11 cellular contexts compared by ENCODE assay signal in the genomic region with DNA sequence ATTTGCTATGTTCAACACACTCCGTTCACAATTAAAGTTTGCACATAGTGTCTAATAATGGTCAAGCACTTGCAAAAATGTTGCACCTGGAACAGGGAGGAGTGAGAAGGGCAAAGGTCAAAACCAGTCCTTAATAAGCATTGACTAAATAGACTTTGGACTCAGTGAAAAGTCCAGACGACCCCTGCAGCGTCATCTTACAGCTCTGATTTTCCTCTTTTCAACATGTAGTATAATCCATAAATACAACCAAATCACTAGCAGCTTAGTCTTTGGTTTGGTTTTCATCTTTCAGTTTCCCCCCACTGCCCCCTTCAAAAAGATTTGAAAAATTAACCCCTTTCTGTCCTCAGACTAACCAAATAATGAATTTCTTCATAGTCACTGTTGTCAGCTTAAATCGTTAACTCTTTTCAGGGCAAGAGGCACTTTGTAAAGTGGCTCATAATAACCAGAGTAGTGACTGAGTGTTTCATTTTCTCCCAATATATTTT.
DNase-seq lines count a peak whose midpoint lies in the region; ATAC-seq and TF ChIP-seq lines count a peak whose summit lies in the region.
"Had no signal": no experiment of that assay in that cellular context is flagged by ENCODE, and none has a peak within 500 bp of the region (broad histone marks: within the 10 kb centered on the region; RNA-seq: fewer than 3 reads in every experiment).

No MANE protein-coding gene starts in this region.

- no peak overlapping the region for H2BK12ac ChIP-seq in mesenchymal stem cell (ENCODE audit: low read length in 2 of 2)

- H2BK5ac ChIP-seq in mesenchymal stem cell (ENCODE audit: low read depth, low read length, poor library complexity, severe bottlenecking) = no peak overlapping the region

- H2BK120ac ChIP-seq in mesenchymal stem cell (ENCODE audit: low read depth, low read length) = no peak overlapping the region

- H3K27me3 ChIP-seq in Caco-2 (replicated peaks; ENCODE audit: control insufficient read depth, insufficient read depth, low read length) (no peaks in the 10 kb centered on the region), mesenchymal stem cell (ENCODE audit: control insufficient read depth in 1 of 2, insufficient read depth in 1 of 2, low read length in 2 of 2) (no peaks in the 10 kb centered on the region), vagina (no peaks in the 10 kb centered on the region)
- H3K27me3 ChIP-seq: breast epithelium, gastroesophageal sphincter had no signal

- no peak overlapping the region for H3K27ac Mint-ChIP-seq in Caco-2 (ENCODE audit: unreplicated experiment)

- no peaks in the 10 kb centered on the region for H3K36me3 Mint-ChIP-seq in Caco-2 (ENCODE audit: insufficient read depth, unreplicated experiment)

- H2AK5ac ChIP-seq in mesenchymal stem cell (ENCODE audit: low read length, severe bottlenecking) = no peak overlapping the region

- H4K8ac ChIP-seq in mesenchymal stem cell (ENCODE audit: low read length) = no peak overlapping the region

- no peaks in the 10 kb centered on the region for H3K79me1 ChIP-seq in mesenchymal stem cell (replicated peaks; ENCODE audit: low read length, poor library complexity, severe bottlenecking)

- ATAC-seq in GM19023 (IDR thresholded peaks at IDR 0.05; ENCODE audit: unreplicated experiment) (peak; percentile 46), left lobe of liver (no peak)
- ATAC-seq: gastroesophageal sphincter had no signal

- no peak overlapping the region for H4K91ac ChIP-seq in mesenchymal stem cell (ENCODE audit: low read length)

- BruUV-seq in Caco-2 (replicated peaks; lab: Mats Ljungman, UMichigan) = no TSS peak

- no peak overlapping the region for H3K27ac ChIP-seq in mesenchymal stem cell (ENCODE audit: low read length, poor library complexity, severe bottlenecking)
- H3K27ac ChIP-seq in vagina = no peak overlapping the region
- H3K27ac ChIP-seq: breast epithelium had no signal

- H2AFZ ChIP-seq in mesenchymal stem cell (ENCODE audit: low read depth, low read length) = no peak overlapping the region

- no peak overlapping the region for H3K9ac ChIP-seq in mesenchymal stem cell (ENCODE audit: low read length)

- no peak overlapping the region for H3K4me3 ChIP-seq in Caco-2 (ENCODE audit: low read depth, low read length)
- no peak overlapping the region for H3K4me3 ChIP-seq in mesenchymal stem cell (ENCODE audit: insufficient read depth in 1 of 2, low read depth in 1 of 2, low read length in 2 of 2)
- H3K4me3 ChIP-seq in vagina = no peak overlapping the region

- TF ChIP-seq POLR2A in vagina (IDR thresholded peaks at IDR 0.05) = no peak

- H3K4me1 Mint-ChIP-seq in Caco-2 (ENCODE audit: low read depth, unreplicated experiment) = peaks cover 17% of the 10 kb centered on the region

- peak overlapping the region; percentile 65 for H3K4me3 Mint-ChIP-seq in Caco-2 (ENCODE audit: unreplicated experiment)

- 60% methylated on average over 3 of the region's 4 CpGs for WGBS in mesenchymal stem cell

- no peak overlapping the region for H2BK15ac ChIP-seq in mesenchymal stem cell (ENCODE audit: low read depth, poor library complexity, severe bottlenecking)

- TF ChIP-seq CTCF in Caco-2 (IDR thresholded peaks at IDR 0.05; ENCODE audit: insufficient read depth in 1 of 2, low read depth in 1 of 2, low read length in 1 of 2, severe bottlenecking in 1 of 2, unreplicated experiment in 1 of 2) = no peak
- TF ChIP-seq CTCF in vagina (IDR thresholded peaks at IDR 0.05) = no peak

- CTCF ChIA-PET in Caco-2 (lab: Charles Lee) = interaction anchor here (1.0 kb wide), 1 partner anchor 8 kb away, joined by 4 read pairs; no protein-coding TSS in a partner anchor

- peaks cover 38% of the 10 kb centered on the region for H3K4me1 ChIP-seq in Caco-2
- no peaks in the 10 kb centered on the region for H3K4me1 ChIP-seq in mesenchymal stem cell (ENCODE audit: control insufficient read depth, insufficient read depth, low read depth, low read length)
- no peaks in the 10 kb centered on the region for H3K4me1 ChIP-seq in vagina
- H3K4me1 ChIP-seq: breast epithelium had no signal

- intact Hi-C loops in Caco-2 (cut with micrococcal nuclease; ENCODE audit: unreplicated experiment) = loop anchor here (1.0 kb wide), 1 partner anchor 8 kb away; no protein-coding TSS in a partner anchor
- intact Hi-C loops in vagina (cut with DNase I) = no loop called here

- no peak overlapping the region for H3K18ac ChIP-seq in mesenchymal stem cell (ENCODE audit: low read depth in 1 of 2, low read length in 2 of 2)

- no peaks in the 10 kb centered on the region for H3K9me3 ChIP-seq in Caco-2
- H3K9me3 ChIP-seq in mesenchymal stem cell (ENCODE audit: control insufficient read depth, low read length) = no peaks in the 10 kb centered on the region
- no peaks in the 10 kb centered on the region for H3K9me3 ChIP-seq in vagina
- H3K9me3 ChIP-seq: breast epithelium, gastroesophageal sphincter had no signal

- peak overlapping the region; percentile 20 for H3K4me2 ChIP-seq in mesenchymal stem cell (ENCODE audit: low read length, poor library complexity, severe bottlenecking)

- H3K9me3 Mint-ChIP-seq in Caco-2 (ENCODE audit: unreplicated experiment) = no peaks in the 10 kb centered on the region

- H3K23ac ChIP-seq in mesenchymal stem cell (ENCODE audit: low read length in 2 of 2) = no peak overlapping the region

- POLR2A ChIA-PET in Caco-2 (lab: Charles Lee) = interaction anchor here (1.0 kb wide), 1 partner anchor 8 kb away, joined by 4 read pairs; no protein-coding TSS in a partner anchor

- no peak overlapping the region for H3K4ac ChIP-seq in mesenchymal stem cell (ENCODE audit: low read depth in 1 of 2, low read length in 2 of 2)

- DNase-seq in Caco-2 (peak; percentile 36 to 42), OCI-M1 (lab: John Stamatoyannopoulos, UW) (peak; percentile 56), mesenchymal stem cell (no peak), DMS153 treated with DMSO at 0.1 percent for 48 hours (lab: John Stamatoyannopoulos, UW; ENCODE audit: unreplicated experiment) (no peak), left lobe of liver (ENCODE audit: low spot score) (no peak), A172 (ENCODE audit: low spot score) (no peak), vagina (ENCODE audit: extremely low spot score in 2 of 2) (no peak)
- DNase-seq: activated CD4-positive, alpha-beta T cell treated with anti-CD3 and anti-CD28 coated beads for 4 hours had no signal

- no peak overlapping the region for H3K14ac ChIP-seq in mesenchymal stem cell (ENCODE audit: low read length in 2 of 2)

- no peaks in the 10 kb centered on the region for H3K27me3 Mint-ChIP-seq in Caco-2 (ENCODE audit: insufficient read depth, unreplicated experiment)

- H3K36me3 ChIP-seq in Caco-2 (ENCODE audit: control insufficient read depth, insufficient read depth, low read length) (no peaks in the 10 kb centered on the region), mesenchymal stem cell (ENCODE audit: control insufficient read depth in 1 of 2, insufficient read depth in 2 of 2, low read depth in 1 of 2, low read length in 2 of 2) (no peaks in the 10 kb centered on the region), vagina (no peaks in the 10 kb centered on the region)
- H3K36me3 ChIP-seq: breast epithelium, gastroesophageal sphincter had no signal

Comparison
In these comparisons a context has a peak if more than half of its experiments do, and no peak if none do; other contexts are left out.
1. DNase-seq: peak in Caco-2 (2 of 2) and OCI-M1 (single experiment); none in mesenchymal stem cell (single experiment), DMS153 treated with DMSO at 0.1 percent for 48 hours (single experiment), left lobe of liver (single experiment), A172 (single experiment) and vagina (0 of 2).